ENCODE assay signal across 10 cellular contexts in the genomic region with DNA sequence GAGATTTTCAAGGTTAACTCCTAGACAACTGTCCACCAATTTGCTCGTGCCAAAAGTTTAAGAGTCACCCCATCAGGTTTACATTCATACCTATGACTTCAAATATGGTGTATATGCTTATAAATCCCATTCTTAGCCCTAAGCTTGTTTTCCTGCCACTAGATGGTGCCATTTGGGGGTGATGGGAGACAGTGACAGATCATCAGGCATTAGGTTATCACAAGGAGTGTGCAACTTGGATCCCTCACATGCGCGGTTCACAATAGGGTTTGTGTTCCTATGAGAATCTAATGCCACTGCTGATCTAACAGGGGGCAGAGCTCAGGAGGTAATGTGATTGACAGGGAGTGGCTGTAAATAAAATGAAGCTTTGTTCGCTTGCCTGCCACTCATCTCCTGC.
DNase-seq lines count a peak whose midpoint lies in the region; ATAC-seq, FAIRE-seq and TF ChIP-seq lines count a peak whose summit lies in the region.
"Had no signal": no experiment of that assay in that cellular context is flagged by ENCODE, and none has a peak within 500 bp of the region (broad histone marks: within the 10 kb centered on the region; RNA-seq: fewer than 3 reads in every experiment).

No MANE protein-coding gene starts in this region.

- CTCF ChIA-PET in SK-N-SH (lab: Yijun Ruan, JAX): interaction anchor here (0.7 kb wide), 1 partner anchor 101 kb away, joined by 3 read pairs; no protein-coding TSS in a partner anchor

- no peak for DNase-seq in SK-N-SH
- peak; percentile 46 for DNase-seq in NAMALWA (ENCODE audit: low spot score)
- DNase-seq in bronchial epithelial cell (ENCODE audit: low read depth): peak; percentile 4
- peak; percentile 33 for DNase-seq in putamen (ENCODE audit: low spot score)
- DNase-seq in T-helper 2 cell: no peak
- DNase-seq: activated gamma-delta T cell treated with Interleukin-2 at 50 U/mL for 16 hours had no signal

- no peaks in the 10 kb centered on the region for H3K9me2 ChIP-seq in SK-N-SH

- WGBS in SK-N-SH (ENCODE audit: low lambda C conversion rate): 57% methylated on average over 4 of the region's 4 CpGs

- peak; percentile 36; the same call in 1 of the 2 replicates for TF ChIP-seq RAD21 in SK-N-SH (IDR thresholded peaks at IDR 0.05; ENCODE audit: low read length)

- H3K4me3 ChIP-seq in SK-N-SH (ENCODE audit: low read depth in 2 of 2, low read length in 1 of 2) (no peak overlapping the region; a peak in 2 of 4 replicates), bronchial epithelial cell (ENCODE audit: low read depth, low read length) (no peak overlapping the region)
- H3K4me3 ChIP-seq: BLaER1 treated with 17β-estradiol and CSF1 and Interleukin-3, amounts not matched to agents 10 nM and 100 nM had no signal

- no peak overlapping the region for H3K4me2 ChIP-seq in SK-N-SH
- H3K4me2 ChIP-seq: BLaER1 treated with 17β-estradiol and CSF1 and Interleukin-3, amounts not matched to agents 10 nM and 100 nM had no signal

- no peak for TF ChIP-seq EP300 in SK-N-SH (IDR thresholded peaks at IDR 0.05; ENCODE audit: borderline replicate concordance in 1 of 2, low read depth in 1 of 2, low read length in 1 of 2)

- no peak for ATAC-seq in SK-N-SH treated with all-trans-retinoic acid at 6 μM for 48 hours
- no peak for ATAC-seq in GM21619 (IDR thresholded peaks at IDR 0.05; ENCODE audit: unreplicated experiment)
- no peak for ATAC-seq in GM21526 (IDR thresholded peaks at IDR 0.05; ENCODE audit: low FRiP score, unreplicated experiment)

- FAIRE-seq in bronchial epithelial cell (lab: Jason Lieb, UNC): no peak

- no peak overlapping the region for H2AFZ ChIP-seq in SK-N-SH (ENCODE audit: low read depth)

- H3K36me3 ChIP-seq in SK-N-SH (replicated peaks in 1 of 2; ENCODE audit: control insufficient read depth in 1 of 2, insufficient read depth in 2 of 2, low read length in 1 of 2) (no peaks in the 10 kb centered on the region), bronchial epithelial cell (ENCODE audit: control insufficient read depth, insufficient read depth, low read length) (no peaks in the 10 kb centered on the region)
- H3K36me3 ChIP-seq: BLaER1 treated with 17β-estradiol and CSF1 and Interleukin-3, amounts not matched to agents 10 nM and 100 nM had no signal

- H3K27me3 ChIP-seq in SK-N-SH (ENCODE audit: insufficient read depth) (no peaks in the 10 kb centered on the region), bronchial epithelial cell (ENCODE audit: control insufficient read depth, insufficient read depth, low read length) (no peaks in the 10 kb centered on the region)
- H3K27me3 ChIP-seq: BLaER1 treated with 17β-estradiol and CSF1 and Interleukin-3, amounts not matched to agents 10 nM and 100 nM had no signal

- TF ChIP-seq CTCF in SK-N-SH (IDR thresholded peaks at IDR 0.05) (peak; percentile 44), bronchial epithelial cell (IDR thresholded peaks at IDR 0.05; ENCODE audit: insufficient read depth, low read length, severe bottlenecking) (peak; percentile 10)

- H3K9me3 ChIP-seq in SK-N-SH: no peaks in the 10 kb centered on the region

- POLR2A ChIA-PET in SK-N-SH (lab: Yijun Ruan, JAX): no interaction called here

- no peaks in the 10 kb centered on the region for H4K20me1 ChIP-seq in SK-N-SH (ENCODE audit: insufficient read depth)
- H4K20me1 ChIP-seq: BLaER1 treated with 17β-estradiol and CSF1 and Interleukin-3, amounts not matched to agents 10 nM and 100 nM had no signal

- H3K4me1 ChIP-seq in SK-N-SH (ENCODE audit: control insufficient read depth in 1 of 2, insufficient read depth in 2 of 2, low read depth in 1 of 2, low read length in 1 of 2): no peaks in the 10 kb centered on the region; a peak in 1 of 4 replicates
- H3K4me1 ChIP-seq: BLaER1 treated with 17β-estradiol and CSF1 and Interleukin-3, amounts not matched to agents 10 nM and 100 nM had no signal

- H3F3A ChIP-seq in SK-N-SH (replicated peaks; ENCODE audit: insufficient read depth): no peaks in the 10 kb centered on the region

- H3K27ac ChIP-seq in SK-N-SH (ENCODE audit: low read depth in 2 of 2, low read length in 1 of 2): no peak overlapping the region
- H3K27ac ChIP-seq: BLaER1 treated with 17β-estradiol and CSF1 and Interleukin-3, amounts not matched to agents 10 nM and 100 nM had no signal

- no peaks in the 10 kb centered on the region for H3K79me2 ChIP-seq in SK-N-SH (ENCODE audit: insufficient read depth)

- no peak overlapping the region for H3K9ac ChIP-seq in SK-N-SH
- H3K9ac ChIP-seq: BLaER1 treated with 17β-estradiol and CSF1 and Interleukin-3, amounts not matched to agents 10 nM and 100 nM had no signal

TF ChIP-seq in SK-N-SH, 30 proteins besides CTCF, POLR2A, EP300 and RAD21:
- TF ChIP-seq, protein P1, sequence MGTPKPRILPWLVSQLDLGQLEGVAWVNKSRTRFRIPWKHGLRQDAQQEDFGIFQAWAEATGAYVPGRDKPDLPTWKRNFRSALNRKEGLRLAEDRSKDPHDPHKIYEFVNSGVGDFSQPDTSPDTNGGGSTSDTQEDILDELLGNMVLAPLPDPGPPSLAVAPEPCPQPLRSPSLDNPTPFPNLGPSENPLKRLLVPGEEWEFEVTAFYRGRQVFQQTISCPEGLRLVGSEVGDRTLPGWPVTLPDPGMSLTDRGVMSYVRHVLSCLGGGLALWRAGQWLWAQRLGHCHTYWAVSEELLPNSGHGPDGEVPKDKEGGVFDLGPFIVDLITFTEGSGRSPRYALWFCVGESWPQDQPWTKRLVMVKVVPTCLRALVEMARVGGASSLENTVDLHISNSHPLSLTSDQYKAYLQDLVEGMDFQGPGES (IDR thresholded peaks at IDR 0.05; ENCODE audit: low read depth, low read length): no peak
- TF ChIP-seq TAF1 (IDR thresholded peaks at IDR 0.05; ENCODE audit: borderline replicate concordance, low read depth, low read length) (no peak), FOXM1 (IDR thresholded peaks at IDR 0.05; ENCODE audit: low read depth) (no peak), GABPA (IDR thresholded peaks at IDR 0.05; ENCODE audit: low read depth) (no peak), TEAD4 (IDR thresholded peaks at IDR 0.05; ENCODE audit: borderline replicate concordance, insufficient read depth) (no peak), FOXJ3 (CRISPR knock-in tag; IDR thresholded peaks at IDR 0.05) (no peak), NRF1 (IDR thresholded peaks at IDR 0.05; ENCODE audit: low read depth, low read length) (no peak), POLR2AphosphoS5 (IDR thresholded peaks at IDR 0.05; ENCODE audit: low read depth, low read length) (no peak)

TF ChIP-seq in SK-N-SH treated with all-trans-retinoic acid at 6 μM for 48 hours, 23 proteins besides CTCF, POLR2A, EP300 and RAD21:
- no peak for TF ChIP-seq SNAI2 (CRISPR knock-in tag; IDR thresholded peaks at IDR 0.05)
- no peak for TF ChIP-seq PPARA (CRISPR knock-in tag; IDR thresholded peaks at IDR 0.05; ENCODE audit: borderline replicate concordance)
- TF ChIP-seq ZC3H10 (CRISPR knock-in tag; IDR thresholded peaks at IDR 0.05): no peak
- no peak for TF ChIP-seq ZNF70 (CRISPR knock-in tag; IDR thresholded peaks at IDR 0.05)
- TF ChIP-seq TOX (CRISPR knock-in tag; IDR thresholded peaks at IDR 0.05; ENCODE audit: borderline replicate concordance): no peak
- TF ChIP-seq, protein P2, sequence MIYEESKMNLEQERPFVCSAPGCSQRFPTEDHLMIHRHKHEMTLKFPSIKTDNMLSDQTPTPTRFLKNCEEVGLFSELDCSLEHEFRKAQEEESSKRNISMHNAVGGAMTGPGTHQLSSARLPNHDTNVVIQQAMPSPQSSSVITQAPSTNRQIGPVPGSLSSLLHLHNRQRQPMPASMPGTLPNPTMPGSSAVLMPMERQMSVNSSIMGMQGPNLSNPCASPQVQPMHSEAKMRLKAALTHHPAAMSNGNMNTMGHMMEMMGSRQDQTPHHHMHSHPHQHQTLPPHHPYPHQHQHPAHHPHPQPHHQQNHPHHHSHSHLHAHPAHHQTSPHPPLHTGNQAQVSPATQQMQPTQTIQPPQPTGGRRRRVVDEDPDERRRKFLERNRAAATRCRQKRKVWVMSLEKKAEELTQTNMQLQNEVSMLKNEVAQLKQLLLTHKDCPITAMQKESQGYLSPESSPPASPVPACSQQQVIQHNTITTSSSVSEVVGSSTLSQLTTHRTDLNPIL (CRISPR knock-in tag; IDR thresholded peaks at IDR 0.05; ENCODE audit: low read depth): no peak
- TF ChIP-seq ZNF8 (CRISPR knock-in tag; IDR thresholded peaks at IDR 0.05): no peak
- TF ChIP-seq TCF4 (CRISPR knock-in tag; IDR thresholded peaks at IDR 0.05; ENCODE audit: borderline replicate concordance): no peak
- no peak for TF ChIP-seq BACH2 (CRISPR knock-in tag; IDR thresholded peaks at IDR 0.05; ENCODE audit: borderline replicate concordance)
- TF ChIP-seq GLIS3 (CRISPR knock-in tag; IDR thresholded peaks at IDR 0.05): no peak
- TF ChIP-seq RARB (CRISPR knock-in tag; IDR thresholded peaks at IDR 0.05): no peak

Comparison
In these comparisons a context has a peak if more than half of its experiments do, and no peak if none do; other contexts are left out.
1. DNase-seq: peak in NAMALWA (single experiment), bronchial epithelial cell (single experiment) and putamen (single experiment); none in SK-N-SH (single experiment) and T-helper 2 cell (0 of 5).